ENCODE assay signal across 12 cellular contexts in the genomic region with DNA sequence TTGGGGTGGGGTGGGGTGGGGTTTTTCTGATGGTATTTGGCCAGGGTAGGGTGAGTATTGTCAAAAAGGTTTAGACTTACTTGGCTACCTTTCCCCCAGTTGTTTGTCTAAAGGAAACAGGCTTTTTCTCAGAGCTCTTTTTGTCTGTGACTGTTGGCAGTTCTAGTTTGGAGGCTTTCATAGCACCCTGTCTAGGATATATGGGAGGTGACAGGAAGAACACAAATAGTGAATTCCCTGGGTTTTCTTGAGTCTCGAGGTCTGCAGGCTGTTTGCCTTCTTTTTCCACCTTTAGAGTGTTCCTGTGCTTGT. TPM values are rescaled to one million over a fixed set of nuclear protein-coding genes. Genes with fewer than 3 reads are reported as not detected.
DNase-seq lines count a peak whose midpoint lies in the region; ATAC-seq and TF ChIP-seq lines count a peak whose summit lies in the region.
"Had no signal": no experiment of that assay in that cellular context is flagged by ENCODE, and none has a peak within 500 bp of the region (broad histone marks: within the 10 kb centered on the region; RNA-seq: fewer than 3 reads in every experiment).

No MANE protein-coding gene starts in this region.

- no peaks in the 10 kb centered on the region for H3K9me3 Mint-ChIP-seq in T-helper 2 cell treated with Interferon-gamma antibody and Interleukin-4, amounts not matched to agents 5 μg/mL and 100 μg/mL, for 36 hours
- H3K9me3 Mint-ChIP-seq in activated T-helper 17 cell treated with anti-CD3 and anti-CD28 coated beads, Interleukin-2, amount 50 U/mL, for 72 hours = no peaks in the 10 kb centered on the region
- H3K9me3 Mint-ChIP-seq: central memory CD8-positive, alpha-beta T cell had no signal

- H3K9me3 ChIP-seq in mucosa of descending colon = no peaks in the 10 kb centered on the region
- H3K9me3 ChIP-seq: spleen, tibial nerve had no signal

- intact Hi-C loops in mucosa of descending colon (cut with DNase I, micrococcal nuclease) = loop anchor here (5.0 to 10.0 kb wide), 2 partner anchors 189 to 192 kb away; no protein-coding TSS in a partner anchor

- H3K4me1 Mint-ChIP-seq in T-helper 2 cell treated with Interferon-gamma antibody and Interleukin-4, amounts not matched to agents 5 μg/mL and 100 μg/mL, for 36 hours (ENCODE audit: low read depth) = peaks cover 25% of the 10 kb centered on the region
- peaks cover 27% of the 10 kb centered on the region for H3K4me1 Mint-ChIP-seq in activated T-helper 17 cell treated with anti-CD3 and anti-CD28 coated beads, Interleukin-2, amount 50 U/mL, for 72 hours

- no peaks in the 10 kb centered on the region for H3K27me3 Mint-ChIP-seq in T-helper 2 cell treated with Interferon-gamma antibody and Interleukin-4, amounts not matched to agents 5 μg/mL and 100 μg/mL, for 36 hours (ENCODE audit: low read depth)
- no peaks in the 10 kb centered on the region for H3K27me3 Mint-ChIP-seq in activated T-helper 17 cell treated with anti-CD3 and anti-CD28 coated beads, Interleukin-2, amount 50 U/mL, for 72 hours
- H3K27me3 Mint-ChIP-seq: central memory CD8-positive, alpha-beta T cell had no signal

- ATAC-seq in GM18511 (IDR thresholded peaks at IDR 0.05; ENCODE audit: unreplicated experiment) (peak; percentile 13), mucosa of descending colon (peak; percentile 40), HG02885 (IDR thresholded peaks at IDR 0.05; ENCODE audit: poor library complexity, unreplicated experiment) (no peak)
- no peak for ATAC-seq in activated T-helper 17 cell treated with anti-CD3 and anti-CD28 coated beads, Interleukin-2, amount 50 U/mL, for 72 hours (replicated peaks)

- no peaks in the 10 kb centered on the region for H3K4me1 ChIP-seq in mucosa of descending colon (ENCODE audit: low read depth)
- H3K4me1 ChIP-seq: tibial nerve had no signal

- H3K4me3 ChIP-seq in mucosa of descending colon = no peak overlapping the region
- H3K4me3 ChIP-seq: spleen, tibial nerve had no signal

- peaks cover 12% of the 10 kb centered on the region for H3K36me3 Mint-ChIP-seq in T-helper 2 cell treated with Interferon-gamma antibody and Interleukin-4, amounts not matched to agents 5 μg/mL and 100 μg/mL, for 36 hours (ENCODE audit: low read depth)
- peaks cover 34% of the 10 kb centered on the region for H3K36me3 Mint-ChIP-seq in activated T-helper 17 cell treated with anti-CD3 and anti-CD28 coated beads, Interleukin-2, amount 50 U/mL, for 72 hours (ENCODE audit: low read depth)

- no peak overlapping the region for H3K4me3 Mint-ChIP-seq in T-helper 2 cell treated with Interferon-gamma antibody and Interleukin-4, amounts not matched to agents 5 μg/mL and 100 μg/mL, for 36 hours
- H3K4me3 Mint-ChIP-seq in activated T-helper 17 cell treated with anti-CD3 and anti-CD28 coated beads, Interleukin-2, amount 50 U/mL, for 72 hours = peak overlapping the region; percentile 69
- H3K4me3 Mint-ChIP-seq: central memory CD8-positive, alpha-beta T cell had no signal

- no peak for TF ChIP-seq CTCF in mucosa of descending colon (IDR thresholded peaks at IDR 0.05)

- peak overlapping the region; percentile 41 for H3K27ac Mint-ChIP-seq in T-helper 2 cell treated with Interferon-gamma antibody and Interleukin-4, amounts not matched to agents 5 μg/mL and 100 μg/mL, for 36 hours
- peak overlapping the region; percentile 98 for H3K27ac Mint-ChIP-seq in activated T-helper 17 cell treated with anti-CD3 and anti-CD28 coated beads, Interleukin-2, amount 50 U/mL, for 72 hours

- no peak for DNase-seq in T-helper 2 cell treated with Interferon-gamma antibody and Interleukin-4, amounts not matched to agents 5 μg/mL and 100 μg/mL, for 36 hours (ENCODE audit: low spot score)
- DNase-seq in T-helper 2 cell (no peak), mucosa of descending colon (no peak), cerebellum (ENCODE audit: low spot score) (no peak), C1 segment of cervical spinal cord (lab: John Stamatoyannopoulos, UW) (no peak)
- DNase-seq: NCI-H1694 had no signal

- no peaks in the 10 kb centered on the region for H3K36me3 ChIP-seq in mucosa of descending colon (ENCODE audit: low read depth)
- H3K36me3 ChIP-seq: tibial nerve had no signal

RNA-seq across cellular contexts. Expression of a gene that starts 13.5 kb away (rescaled TPM):
- 10 to 100 TPM; 53.4 to 64.9 TPM for total RNA-seq in activated T-helper 17 cell treated with anti-CD3 and anti-CD28 coated beads, Interleukin-2, amount 50 U/mL, for 72 hours
- total RNA-seq in mucosa of descending colon = 10 to 100 TPM; 73.6 to 80.1 (median 73.9) TPM
- 35.1 TPM for total RNA-seq in cerebellum

Comparison
In these comparisons a context has a peak if more than half of its experiments do, and no peak if none do; other contexts are left out.
1. ATAC-seq: peak in GM18511 (single experiment) and mucosa of descending colon (single experiment); none in activated T-helper 17 cell treated with anti-CD3 and anti-CD28 coated beads, Interleukin-2, amount 50 U/mL, for 72 hours (single experiment) and HG02885 (single experiment).